ENCODE assay signal across 25 cellular contexts in the genomic region with DNA sequence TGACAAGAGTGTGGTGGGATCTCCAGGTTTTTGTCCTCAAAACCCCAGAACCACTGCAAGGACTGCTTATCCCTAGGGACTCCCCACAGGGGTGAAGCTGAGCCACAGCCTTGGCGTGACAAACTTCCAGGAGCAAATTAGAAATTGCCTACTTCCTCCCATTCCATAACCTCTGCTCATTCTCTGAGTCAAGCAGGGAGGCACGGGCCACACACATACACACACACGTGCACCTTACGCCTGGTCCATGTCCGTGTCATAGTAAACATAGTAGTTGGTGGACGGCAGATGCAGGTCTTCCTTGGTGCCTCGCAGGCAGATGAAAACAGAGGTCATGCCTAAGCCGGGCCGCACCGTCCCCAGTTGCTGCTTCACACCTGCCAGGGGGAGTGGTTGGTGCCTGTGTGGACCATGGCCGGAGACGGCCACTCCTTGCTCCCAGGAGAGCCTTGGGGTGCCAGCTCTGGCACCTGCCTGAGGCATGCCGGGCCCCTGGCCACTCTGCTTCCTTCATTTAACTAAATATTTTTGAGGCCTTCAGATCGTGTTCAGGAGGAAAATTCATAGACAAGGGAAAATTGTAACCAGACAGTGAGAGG.
"Had no signal": no experiment of that assay in that cellular context is flagged by ENCODE, and none has a peak within 500 bp of the region (broad histone marks: within the 10 kb centered on the region; RNA-seq: fewer than 3 reads in every experiment).

No MANE protein-coding gene starts in this region.

- H3K9me3 ChIP-seq: adrenal gland, breast epithelium had no signal

- H3K27me3 ChIP-seq: adrenal gland, breast epithelium had no signal

- FAIRE-seq: RCC 7860, TTC549 had no signal

- H3K36me3 ChIP-seq: breast epithelium had no signal

- DNase-seq: activated CD4-positive, alpha-beta memory T cell treated with anti-CD3 and anti-CD28 coated beads, Interleukin-2, amount 10 ng/mL, durations not matched to agents 7 days and 5 days; activated CD4-positive, alpha-beta T cell treated with anti-CD3 and anti-CD28 coated beads, Interleukin-2, amount 10 ng/mL, durations not matched to agents 7 days and 5 days; activated CD4-positive, CD25-positive, alpha-beta regulatory T cell; activated CD8-positive, alpha-beta memory T cell treated with anti-CD3 and anti-CD28 coated beads, Interleukin-2, amount 50 U/mL, for 48 hours; activated naive CD4-positive, alpha-beta T cell treated with anti-CD3 and anti-CD28 coated beads, Interleukin-2, amount 50 U/mL, for 16 hours; activated naive CD8-positive, alpha-beta T cell treated with anti-CD3 and anti-CD28 coated beads, Interleukin-2, amount 10 ng/mL, durations not matched to agents 7 days and 5 days; activated T-cell treated with anti-CD3 and anti-CD28 coated beads, Interleukin-2, amount 50 U/mL, for 1 hour; adrenal gland; aorta; caudate nucleus; Karpas-422; MM.1S; NCI-H1105 treated with DMSO at 0.1 percent for 48 hours; NCI-H1436 treated with DMSO at 0.1 percent for 48 hours; NCI-H187; NCI-H2081; NCI-H446; NCI-H524; SHP77 treated with DMSO at 0.1 percent for 48 hours; T-helper 2 cell; T1000 had no signal

- H3K4me1 ChIP-seq: adrenal gland, breast epithelium had no signal

- H3K4me3 ChIP-seq: adrenal gland, breast epithelium had no signal

- H3K27ac ChIP-seq: adrenal gland, breast epithelium, VCaP had no signal
